Comparison of ENCODE assay signal across 28 cellular contexts in genomic region chr18:63683890-63684289, GRCh38. TPM values are rescaled to one million over a fixed set of nuclear protein-coding genes. Genes with fewer than 3 reads are reported as not detected.
DNase-seq lines count a peak whose midpoint lies in the region; ATAC-seq and TF ChIP-seq lines count a peak whose summit lies in the region.
"Had no signal": no experiment of that assay in that cellular context is flagged by ENCODE, and none has a peak within 500 bp of the region (broad histone marks: within the 10 kb centered on the region; RNA-seq: fewer than 3 reads in every experiment).

No MANE protein-coding gene starts in this region.

- no peak overlapping the region for H3K4me3 Mint-ChIP-seq in chondrocyte (ENCODE audit: unreplicated experiment)
- H3K4me3 Mint-ChIP-seq: activated CD4-positive, alpha-beta T cell treated with anti-CD3 and anti-CD28 coated beads, Interleukin-2, amount 10 ng/mL, durations not matched to agents 7 days and 5 days; activated CD8-positive, alpha-beta memory T cell treated with anti-CD3 and anti-CD28 coated beads, Interleukin-2, amount 10 ng/mL, durations not matched to agents 7 days and 5 days; activated naive CD4-positive, alpha-beta T cell treated with anti-CD3 and anti-CD28 coated beads, Interleukin-2, amount 50 U/mL, for 24 hours; dendritic cell treated with granulocyte-macrophage colony-stimulating factor and Interleukin-4, amounts not matched to agents 40 ng/mL and 50 ng/mL, for 4 days had no signal

- no peak overlapping the region for H3K4me3 ChIP-seq in ACC112 (ENCODE audit: low read depth, low read length)
- peak overlapping the region; percentile 21 for H3K4me3 ChIP-seq in mucosa of stomach (ENCODE audit: low read length)
- H3K4me3 ChIP-seq: K562, SJSA1 had no signal

- no peaks in the 10 kb centered on the region for H3K27me3 Mint-ChIP-seq in chondrocyte (ENCODE audit: low read depth)
- H3K27me3 Mint-ChIP-seq: activated CD4-positive, alpha-beta T cell treated with anti-CD3 and anti-CD28 coated beads, Interleukin-2, amount 10 ng/mL, durations not matched to agents 7 days and 5 days; activated CD8-positive, alpha-beta memory T cell treated with anti-CD3 and anti-CD28 coated beads, Interleukin-2, amount 10 ng/mL, durations not matched to agents 7 days and 5 days had no signal

- H3K9me3 ChIP-seq in mucosa of stomach (ENCODE audit: control insufficient read depth, low read length): no peaks in the 10 kb centered on the region
- H3K9me3 ChIP-seq: SJSA1 had no signal

- no peaks in the 10 kb centered on the region for H3K36me3 ChIP-seq in ACC112 (ENCODE audit: insufficient read depth, low read length)
- H3K36me3 ChIP-seq in mucosa of stomach (ENCODE audit: control insufficient read depth, insufficient read depth, low read length): no peaks in the 10 kb centered on the region
- H3K36me3 ChIP-seq: SJSA1 had no signal

- no peaks in the 10 kb centered on the region for H3K36me3 Mint-ChIP-seq in chondrocyte (ENCODE audit: low read depth)
- H3K36me3 Mint-ChIP-seq: activated CD8-positive, alpha-beta memory T cell treated with anti-CD3 and anti-CD28 coated beads, Interleukin-2, amount 10 ng/mL, durations not matched to agents 7 days and 5 days; activated naive CD4-positive, alpha-beta T cell treated with anti-CD3 and anti-CD28 coated beads, Interleukin-2, amount 50 U/mL, for 24 hours had no signal

- H3K27me3 ChIP-seq in ACC112 (ENCODE audit: insufficient read depth, low read length) (no peaks in the 10 kb centered on the region), mucosa of stomach (ENCODE audit: control insufficient read depth, insufficient read depth, low read length) (no peaks in the 10 kb centered on the region)

- peak overlapping the region; percentile 93 for H3K27ac ChIP-seq in ACC112 (ENCODE audit: low read depth, low read length)
- H3K27ac ChIP-seq: C4-2B, SJSA1 had no signal

- H3K4me1 Mint-ChIP-seq in chondrocyte (ENCODE audit: low read depth): peaks cover 8% of the 10 kb centered on the region
- H3K4me1 Mint-ChIP-seq: activated CD4-positive, alpha-beta T cell treated with anti-CD3 and anti-CD28 coated beads, Interleukin-2, amount 10 ng/mL, durations not matched to agents 7 days and 5 days; activated CD8-positive, alpha-beta memory T cell treated with anti-CD3 and anti-CD28 coated beads, Interleukin-2, amount 10 ng/mL, durations not matched to agents 7 days and 5 days; activated naive CD4-positive, alpha-beta T cell treated with anti-CD3 and anti-CD28 coated beads, Interleukin-2, amount 50 U/mL, for 24 hours had no signal

- peak overlapping the region; percentile 8 for H3K27ac Mint-ChIP-seq in chondrocyte (ENCODE audit: unreplicated experiment)
- H3K27ac Mint-ChIP-seq: activated CD4-positive, alpha-beta T cell treated with anti-CD3 and anti-CD28 coated beads, Interleukin-2, amount 10 ng/mL, durations not matched to agents 7 days and 5 days; activated CD8-positive, alpha-beta memory T cell treated with anti-CD3 and anti-CD28 coated beads, Interleukin-2, amount 10 ng/mL, durations not matched to agents 7 days and 5 days; activated naive CD4-positive, alpha-beta T cell treated with anti-CD3 and anti-CD28 coated beads, Interleukin-2, amount 50 U/mL, for 24 hours; dendritic cell treated with granulocyte-macrophage colony-stimulating factor and Interleukin-4, amounts not matched to agents 40 ng/mL and 50 ng/mL, for 4 days had no signal

- DNase-seq in M059J (ENCODE audit: low read depth): peak; percentile 8
- no peak for DNase-seq in chondrocyte (ENCODE audit: low spot score)
- no peak for DNase-seq in stimulated activated naive CD4-positive, alpha-beta T cell treated with Interleukin-2 at 50 U/mL for 16 hours (lab: John Stamatoyannopoulos, UW)
- no peak for DNase-seq in NCI-H2196 (lab: John Stamatoyannopoulos, UW; ENCODE audit: unreplicated experiment)
- no peak for DNase-seq in SW 1271 (lab: John Stamatoyannopoulos, UW)
- DNase-seq: activated CD4-positive, alpha-beta T cell treated with anti-CD3 and anti-CD28 coated beads, Interleukin-2, amount 10 ng/mL, durations not matched to agents 7 days and 5 days; activated CD8-positive, alpha-beta memory T cell treated with anti-CD3 and anti-CD28 coated beads, Interleukin-2, amount 10 ng/mL, durations not matched to agents 7 days and 5 days; caudate nucleus; NCI-H1417 treated with DMSO at 0.1 percent for 48 hours; NCI-H2081 treated with DMSO at 0.1 percent for 48 hours; NCI-H510A; NK-92 treated with Interleukin-12 subunit alpha and Interleukin-12 subunit beta, amount 100 ng/mL, for 24 hours; nucleus accumbens; small intestine; stimulated activated CD4-positive, alpha-beta T cell treated with anti-CD3 and anti-CD28 coated beads, Interleukin-1b, Interleukin-23, amount 100 ng/mL, for 48 hours had no signal

- no peak for TF ChIP-seq CTCF in chondrocyte (IDR thresholded peaks at IDR 0.05)

- no peak overlapping the region for H2AFZ ChIP-seq in ACC112 (ENCODE audit: low read length, unreplicated experiment)

- H3K4me1 ChIP-seq in ACC112 (ENCODE audit: control insufficient read depth, insufficient read depth, low read length, unreplicated experiment) (peaks cover 18% of the 10 kb centered on the region), mucosa of stomach (ENCODE audit: control insufficient read depth, insufficient read depth, low read length) (peaks cover 35% of the 10 kb centered on the region)
- H3K4me1 ChIP-seq: SJSA1 had no signal

- H3K9me3 Mint-ChIP-seq in chondrocyte (ENCODE audit: low read depth): no peaks in the 10 kb centered on the region
- H3K9me3 Mint-ChIP-seq: activated CD4-positive, alpha-beta T cell treated with anti-CD3 and anti-CD28 coated beads, Interleukin-2, amount 10 ng/mL, durations not matched to agents 7 days and 5 days; dendritic cell treated with granulocyte-macrophage colony-stimulating factor and Interleukin-4, amounts not matched to agents 40 ng/mL and 50 ng/mL, for 4 days had no signal

- ATAC-seq in HG02938 (IDR thresholded peaks at IDR 0.05; ENCODE audit: unreplicated experiment): no peak
- ATAC-seq: activated CD8-positive, alpha-beta memory T cell treated with anti-CD3 and anti-CD28 coated beads, Interleukin-2, amount 10 ng/mL, durations not matched to agents 7 days and 5 days; K562; Panc1 had no signal

- no peaks in the 10 kb centered on the region for H3K79me2 ChIP-seq in ACC112 (ENCODE audit: control insufficient read depth, insufficient read depth, low read length, unreplicated experiment)

- H3K9ac ChIP-seq in mucosa of stomach (ENCODE audit: low read length): no peak overlapping the region

RNA-seq across cellular contexts. Expression of gene SERPINB11, which starts 18.9 kb away (rescaled TPM):
- total RNA-seq in M059J (2014; rRNA removed; shearing (Covaris generic)): not detected in 2 replicates
- total RNA-seq in chondrocyte: not detected in 3 replicates
- total RNA-seq: activated CD4-positive, alpha-beta T cell treated with anti-CD3 and anti-CD28 coated beads, Interleukin-2, amount 10 ng/mL, durations not matched to agents 7 days and 5 days; activated CD8-positive, alpha-beta memory T cell treated with anti-CD3 and anti-CD28 coated beads, Interleukin-2, amount 10 ng/mL, durations not matched to agents 7 days and 5 days; K562; myocyte; renal cortical epithelial cell; SJSA1; T-helper 1 cell treated with Interleukin-12 subunit alpha and Interleukin-12 subunit beta and Interleukin-4 antibody, amounts not matched to agents 30 ng/mL and 1 ng/mL, for 36 hours; ureter had no signal

RNA-seq across cellular contexts. Expression of gene SERPINB3, which starts 22.2 kb away (rescaled TPM):
- total RNA-seq in M059J (2014; rRNA removed; shearing (Covaris generic)): not detected in 2 replicates
- total RNA-seq in chondrocyte: not detected in 3 replicates
- total RNA-seq: activated CD4-positive, alpha-beta T cell treated with anti-CD3 and anti-CD28 coated beads, Interleukin-2, amount 10 ng/mL, durations not matched to agents 7 days and 5 days; activated CD8-positive, alpha-beta memory T cell treated with anti-CD3 and anti-CD28 coated beads, Interleukin-2, amount 10 ng/mL, durations not matched to agents 7 days and 5 days; K562; myocyte; SJSA1; T-helper 1 cell treated with Interleukin-12 subunit alpha and Interleukin-12 subunit beta and Interleukin-4 antibody, amounts not matched to agents 30 ng/mL and 1 ng/mL, for 36 hours; ureter had no signal

RNA-seq across cellular contexts. Expression of gene SERPINB4, which starts 39.8 kb away (rescaled TPM):
- 0.05 TPM in 1 of 2 replicates, not detected in the other for total RNA-seq in M059J (2014; rRNA removed; shearing (Covaris generic))
- not detected in 3 replicates for total RNA-seq in chondrocyte
- total RNA-seq: activated CD4-positive, alpha-beta T cell treated with anti-CD3 and anti-CD28 coated beads, Interleukin-2, amount 10 ng/mL, durations not matched to agents 7 days and 5 days; activated CD8-positive, alpha-beta memory T cell treated with anti-CD3 and anti-CD28 coated beads, Interleukin-2, amount 10 ng/mL, durations not matched to agents 7 days and 5 days; K562; myocyte; T-helper 1 cell treated with Interleukin-12 subunit alpha and Interleukin-12 subunit beta and Interleukin-4 antibody, amounts not matched to agents 30 ng/mL and 1 ng/mL, for 36 hours; ureter had no signal
